ENCODE assay signal across 23 cellular contexts in the genomic region with DNA sequence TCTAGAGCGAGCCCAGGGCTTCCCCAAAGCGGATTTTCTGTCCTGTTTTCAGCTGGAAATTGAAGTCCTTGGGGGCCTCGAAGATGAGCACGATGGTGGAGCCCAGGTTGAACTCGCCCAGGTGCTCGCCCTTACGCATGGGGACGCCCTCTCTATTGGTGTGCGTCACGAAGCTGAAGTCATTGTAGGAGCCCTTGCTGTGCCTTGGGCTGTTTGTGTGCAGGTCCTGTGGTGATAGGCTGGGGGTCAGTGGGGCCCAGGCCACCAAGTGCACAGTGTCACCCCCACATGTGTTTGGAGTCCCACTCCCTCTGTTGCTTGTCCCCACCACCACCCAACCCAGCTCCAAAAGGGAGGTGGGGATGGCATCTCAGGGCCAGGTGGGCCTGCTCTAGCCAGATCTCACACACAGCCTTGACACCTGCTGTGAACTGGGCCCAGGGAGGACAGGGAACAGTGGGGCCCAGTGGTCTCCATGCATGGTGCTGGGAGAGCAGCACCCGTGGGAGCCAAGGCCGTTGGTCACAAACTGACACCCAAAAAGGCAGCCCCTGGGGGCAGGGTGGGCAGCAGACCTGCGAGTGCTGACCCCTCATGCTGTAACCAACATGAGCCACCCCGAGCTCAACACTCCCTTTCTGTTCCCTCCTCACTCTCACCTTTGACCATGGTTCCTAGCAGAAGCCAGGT. TPM values are rescaled to one million over a fixed set of nuclear protein-coding genes. Genes with fewer than 3 reads are reported as not detected.
A peak's percentile ranks its signal among the peaks of the same experiment; 100 is the strongest.
DNase-seq lines count a peak whose midpoint lies in the region; ATAC-seq, FAIRE-seq and TF ChIP-seq lines count a peak whose summit lies in the region.
"Had no signal": no experiment of that assay in that cellular context is flagged by ENCODE, and none has a peak within 500 bp of the region (broad histone marks: within the 10 kb centered on the region; RNA-seq: fewer than 3 reads in every experiment).

No MANE protein-coding gene starts in this region.

- H3K36me3 ChIP-seq in HepG2 (replicated peaks in 1 of 2; ENCODE audit: control insufficient read depth in 1 of 2, insufficient read depth in 2 of 2, low read length in 2 of 2) = peaks cover 29 to 49% of the 10 kb centered on the region in 2 experiments; a peak in 4 of 5 replicates
- H3K36me3 ChIP-seq in right lobe of liver = peaks cover 0 to 44% (median 10%) of the 10 kb centered on the region in 4 donors

- DNase-seq in HepG2 (ENCODE audit: low spot score) (no peak), right lobe of liver (no peak), immature natural killer cell (no peak)
- DNase-seq in activated CD8-positive, alpha-beta T cell treated with anti-CD3 and anti-CD28 coated beads for 36 hours = no peak
- DNase-seq: activated CD4-positive, CD25-positive, alpha-beta regulatory T cell; activated naive CD4-positive, alpha-beta T cell treated with anti-CD3 and anti-CD28 coated beads for 36 hours; effector CD4-positive, alpha-beta T cell; HCEC 1CT; kidney glomerular epithelial cell; NCI-H1105 treated with DMSO at 0.1 percent for 48 hours; NCI-H2107; NCI-H510A treated with DMSO at 0.1 percent for 48 hours; NK-92 treated with Interleukin-12 subunit alpha and Interleukin-12 subunit beta, amount 100 ng/mL, for 24 hours; sigmoid colon; thyroid gland had no signal

- H3K4me1 Mint-ChIP-seq in activated CD8-positive, alpha-beta T cell treated with anti-CD3 and anti-CD28 coated beads for 36 hours (ENCODE audit: low read depth) = peaks cover 32% of the 10 kb centered on the region
- peaks cover 22 to 30% of the 10 kb centered on the region in 2 donors for H3K4me1 Mint-ChIP-seq in immature natural killer cell

- H3K36me3 Mint-ChIP-seq in activated CD8-positive, alpha-beta T cell treated with anti-CD3 and anti-CD28 coated beads for 36 hours (ENCODE audit: low read depth) = peaks cover 36% of the 10 kb centered on the region
- peaks cover 0 to 3% (median 0%) of the 10 kb centered on the region in 3 donors for H3K36me3 Mint-ChIP-seq in immature natural killer cell

- no peak for TF ChIP-seq CTCF in HepG2 (CRISPR knock-in tag; IDR thresholded peaks at IDR 0.05)
- TF ChIP-seq CTCF in right lobe of liver (IDR thresholded peaks at IDR 0.05) = no peak
- TF ChIP-seq CTCF in activated CD8-positive, alpha-beta T cell treated with anti-CD3 and anti-CD28 coated beads for 36 hours (IDR thresholded peaks at IDR 0.05) = no peak

- H3K9ac ChIP-seq in HepG2 (ENCODE audit: insufficient read depth, low read depth, low read length) = no peak overlapping the region
- H3K9ac ChIP-seq: parathyroid adenoma had no signal

- in situ Hi-C loops in HepG2 (cut with HindIII; ENCODE audit: extremely low pct_ligation_motif_present, low pct_unique_long_range_greater_than_20kb) = no loop called here

- 98% methylated on average over 9 of the region's 14 CpGs for whole genome bisulfite sequencing in HepG2 (ENCODE audit: low lambda C conversion rate)
- 75% methylated on average over 3 of the region's 14 CpGs for WGBS in right lobe of liver (ENCODE audit: insufficient coverage, low coverage, low lambda C conversion rate, missing lambda C conversion rate)

- H3K4me3 Mint-ChIP-seq in activated CD8-positive, alpha-beta T cell treated with anti-CD3 and anti-CD28 coated beads for 36 hours = no peak overlapping the region
- no peak overlapping the region for H3K4me3 Mint-ChIP-seq in immature natural killer cell
- H3K4me3 Mint-ChIP-seq: activated naive CD4-positive, alpha-beta T cell treated with anti-CD3 and anti-CD28 coated beads for 36 hours had no signal

- no peaks in the 10 kb centered on the region for H3K9me3 ChIP-seq in HepG2 (ENCODE audit: low read length)
- no peaks in the 10 kb centered on the region for H3K9me3 ChIP-seq in right lobe of liver
- H3K9me3 ChIP-seq: esophagus muscularis mucosa, gastroesophageal sphincter, sigmoid colon, thyroid gland had no signal

- TF ChIP-seq RAD21 in HepG2 (CRISPR knock-in tag; IDR thresholded peaks at IDR 0.05) = no peak

- CTCF ChIA-PET in HepG2 (lab: Yijun Ruan, JAX; ENCODE audit: low intra/inter-chr PET ratio, low total read pairs) = no interaction called here
- CTCF ChIA-PET in activated CD8-positive, alpha-beta T cell treated with anti-CD3 and anti-CD28 coated beads for 36 hours (lab: Charles Lee) = interaction anchor here (0.6 kb wide), 1 partner anchor 48 kb away, joined by 3 read pairs; no protein-coding TSS in a partner anchor

- H3K4me2 ChIP-seq in HepG2 (ENCODE audit: low read depth, low read length) = no peak overlapping the region

- H3K27me3 ChIP-seq in HepG2 (ENCODE audit: control insufficient read depth in 1 of 2, insufficient read depth in 2 of 2, low read length in 2 of 2) (no peaks in the 10 kb centered on the region), right lobe of liver (no peaks in the 10 kb centered on the region)
- H3K27me3 ChIP-seq: esophagus muscularis mucosa, gastroesophageal sphincter, sigmoid colon, thyroid gland had no signal

- no peak overlapping the region for H3K4me3 ChIP-seq in HepG2 (replicated peaks in 1 of 3; ENCODE audit: insufficient read depth in 1 of 3, low read depth in 2 of 3, low read length in 3 of 3)
- no peak overlapping the region for H3K4me3 ChIP-seq in right lobe of liver
- H3K4me3 ChIP-seq: esophagus muscularis mucosa, gastroesophageal sphincter, sigmoid colon, thyroid gland had no signal

- ATAC-seq in HepG2 = no peak
- no peak for ATAC-seq in right lobe of liver
- no peak for ATAC-seq in activated CD8-positive, alpha-beta T cell treated with anti-CD3 and anti-CD28 coated beads for 36 hours
- no peak for ATAC-seq in activated CD4-positive, CD25-positive, alpha-beta regulatory T cell treated with anti-CD3 and anti-CD28 coated beads, Interleukin-2, amount 50 U/mL, for 24 hours
- ATAC-seq in HG03045 (IDR thresholded peaks at IDR 0.05; ENCODE audit: unreplicated experiment) = no peak
- no peak for ATAC-seq in HG03039 (IDR thresholded peaks at IDR 0.05; ENCODE audit: unreplicated experiment)
- no peak for ATAC-seq in GM19395 (IDR thresholded peaks at IDR 0.05; ENCODE audit: unreplicated experiment)
- ATAC-seq: gastroesophageal sphincter had no signal

- TF ChIP-seq POLR2A in HepG2 (IDR thresholded peaks at IDR 0.05; ENCODE audit: insufficient read depth in 1 of 2, low read depth in 2 of 2, low read length in 2 of 2) = peak; percentile 6 to 48; a peak in 2 of 4 replicates
- no peak for TF ChIP-seq POLR2A in right lobe of liver (IDR thresholded peaks at IDR 0.05)

- no peak for TF ChIP-seq EP300 in HepG2 (IDR thresholded peaks at IDR 0.05; ENCODE audit: low read depth in 2 of 2, low read length in 2 of 2)
- no peak for TF ChIP-seq EP300 in HepG2 (CRISPR knock-in tag; IDR thresholded peaks at IDR 0.05; ENCODE audit: borderline replicate concordance)

- H4K20me1 ChIP-seq in HepG2 (ENCODE audit: insufficient read depth, low read length) = peaks cover 13% of the 10 kb centered on the region; the same call in 1 of the 2 replicates

- FAIRE-seq in HepG2 (lab: Jason Lieb, UNC) = no peak
- FAIRE-seq: RCC 7860 had no signal

- no TSS peak for BruUV-seq in HepG2 (replicated peaks; lab: Mats Ljungman, UMichigan)

- H3K9me3 Mint-ChIP-seq in activated CD8-positive, alpha-beta T cell treated with anti-CD3 and anti-CD28 coated beads for 36 hours = no peaks in the 10 kb centered on the region
- no peaks in the 10 kb centered on the region for H3K9me3 Mint-ChIP-seq in immature natural killer cell
- H3K9me3 Mint-ChIP-seq: activated naive CD4-positive, alpha-beta T cell treated with anti-CD3 and anti-CD28 coated beads for 36 hours had no signal

- H3K4me1 ChIP-seq in HepG2 (ENCODE audit: insufficient read depth, low read length) = peaks cover 30% of the 10 kb centered on the region
- H3K4me1 ChIP-seq in right lobe of liver = no peaks in the 10 kb centered on the region
- H3K4me1 ChIP-seq: parathyroid adenoma had no signal

- H3K27me3 Mint-ChIP-seq in activated CD8-positive, alpha-beta T cell treated with anti-CD3 and anti-CD28 coated beads for 36 hours = no peaks in the 10 kb centered on the region
- peaks cover 3 to 15% (median 7%) of the 10 kb centered on the region in 3 donors for H3K27me3 Mint-ChIP-seq in immature natural killer cell (ENCODE audit: low read depth in 3 of 3)

- intact Hi-C loops in HepG2 (cut with micrococcal nuclease; ENCODE audit: unreplicated experiment) (no loop called here), right lobe of liver (cut with DNase I) (loop anchor here in 1 of 2 donors (10.0 kb wide), 1 partner anchor 55 kb away; no protein-coding TSS in a partner anchor)
- intact Hi-C loops in activated CD8-positive, alpha-beta T cell treated with anti-CD3 and anti-CD28 coated beads for 36 hours (cut with micrococcal nuclease) = no loop called here

- H3K27ac ChIP-seq in HepG2 (ENCODE audit: extremely low read length, insufficient read depth, low read length) (no peak overlapping the region), right lobe of liver (no peak overlapping the region)
- H3K27ac ChIP-seq: esophagus muscularis mucosa, gastroesophageal sphincter, parathyroid adenoma, sigmoid colon, thyroid gland had no signal

- H3K79me2 ChIP-seq in HepG2 (ENCODE audit: insufficient read depth, low read length) = peaks cover 7% of the 10 kb centered on the region
- H3K79me2 ChIP-seq: parathyroid adenoma had no signal

- POLR2A ChIA-PET in HepG2 (lab: Yijun Ruan, JAX) = interaction anchor here (1.3 kb wide), 1 partner anchor 31 kb away, joined by 3 read pairs; no protein-coding TSS in a partner anchor
- POLR2A ChIA-PET in activated CD8-positive, alpha-beta T cell treated with anti-CD3 and anti-CD28 coated beads for 36 hours (lab: Charles Lee) = interaction anchor here (0.5 to 3.0 kb wide), 3 partner anchors 10 to 142 kb away, joined by 4 to 16 read pairs (median 11); no protein-coding TSS in a partner anchor

- H2AFZ ChIP-seq in HepG2 (ENCODE audit: low read length) = no peak overlapping the region
- H2AFZ ChIP-seq: parathyroid adenoma had no signal

- H3K27ac Mint-ChIP-seq in activated CD8-positive, alpha-beta T cell treated with anti-CD3 and anti-CD28 coated beads for 36 hours = peak overlapping the region; percentile 52
- peak overlapping the region in 4 of 6 donors; percentile 20 to 84 (median 46) for H3K27ac Mint-ChIP-seq in immature natural killer cell

RNA-seq across cellular contexts. Expression of a gene that starts 42.3 kb away (rescaled TPM):
- total RNA-seq in HepG2 (2016; rRNA removed; fragmentation: Illumina TruSeq; extraction: Trizol) = 30.0 and 47.7 TPM in 2 replicates
- 8.9 and 9.7 TPM in 2 replicates for total RNA-seq in HepG2 (2016; cell fraction: cytosol; rRNA removed; fragmentation: Illumina TruSeq; extraction: Trizol; ENCODE audit: low read depth)
- 26.3 and 48.8 TPM in 2 replicates for total RNA-seq in HepG2 (2016; cell fraction: insoluble cytoplasmic fraction; rRNA removed; fragmentation: Illumina TruSeq; extraction: Trizol)
- 21.3 and 21.7 TPM in 2 replicates for total RNA-seq in HepG2 (2016; cell fraction: membrane; rRNA removed; fragmentation: Illumina TruSeq; extraction: Trizol)
- total RNA-seq in HepG2 (2016; cell fraction: nucleus; rRNA removed; fragmentation: Illumina TruSeq; extraction: Trizol) = 39.3 and 43.4 TPM in 2 replicates
- polyA plus RNA-seq in HepG2 (2011; rRNA removed) = 30.1 and 38.6 TPM in 2 replicates
- 27.5 and 28.8 TPM in 2 replicates for polyA plus RNA-seq in HepG2 (2011; cell fraction: cytosol; rRNA removed)
- 96.1 and 99.7 TPM in 2 replicates for polyA plus RNA-seq in HepG2 (2011; cell fraction: nucleus; rRNA removed)
- polyA plus RNA-seq in HepG2 (2012) = 21.9 and 29.8 TPM in 2 replicates
- polyA plus RNA-seq in HepG2 (2016; cell fraction: cytosol; fragmentation: Illumina TruSeq; extraction: Trizol; ENCODE audit: low read depth) = 7.1 and 8.1 TPM in 2 replicates
- 25.8 and 29.7 TPM in 2 replicates for polyA plus RNA-seq in HepG2 (2016; cell fraction: insoluble cytoplasmic fraction; fragmentation: Illumina TruSeq; extraction: Trizol; ENCODE audit: low read depth)
- polyA plus RNA-seq in HepG2 (2016; cell fraction: membrane; fragmentation: Illumina TruSeq; extraction: Trizol; ENCODE audit: low read depth) = 14.7 and 16.1 TPM in 2 replicates
- polyA plus RNA-seq in HepG2 (2016; cell fraction: nucleus; fragmentation: Illumina TruSeq; extraction: Trizol; ENCODE audit: insufficient read depth, low read depth) = 78.0 and 82.4 TPM in 2 replicates
- 24.4 and 42.4 TPM in 2 replicates for polyA minus RNA-seq in HepG2 (2011; rRNA and poly(A)+ RNA removed; ENCODE audit: low replicate concordance)
- polyA minus RNA-seq in HepG2 (2011; cell fraction: cytosol; rRNA and poly(A)+ RNA removed) = 13.1 and 16.7 TPM in 2 replicates
- 18.4 and 22.0 TPM in 2 replicates for polyA minus RNA-seq in HepG2 (2011; cell fraction: nucleus; rRNA and poly(A)+ RNA removed)
- 10 to 100 TPM; 15.5 to 22.9 (median 18.1) TPM for total RNA-seq in right lobe of liver
- total RNA-seq in activated CD8-positive, alpha-beta T cell treated with anti-CD3 and anti-CD28 coated beads for 36 hours = 10 to 100 TPM; 33.9 to 35.9 TPM
- polyA plus RNA-seq in immature natural killer cell = 10 to 100 TPM; 16.3 to 34.8 (median 25.3) TPM
